In the genomic region with DNA sequence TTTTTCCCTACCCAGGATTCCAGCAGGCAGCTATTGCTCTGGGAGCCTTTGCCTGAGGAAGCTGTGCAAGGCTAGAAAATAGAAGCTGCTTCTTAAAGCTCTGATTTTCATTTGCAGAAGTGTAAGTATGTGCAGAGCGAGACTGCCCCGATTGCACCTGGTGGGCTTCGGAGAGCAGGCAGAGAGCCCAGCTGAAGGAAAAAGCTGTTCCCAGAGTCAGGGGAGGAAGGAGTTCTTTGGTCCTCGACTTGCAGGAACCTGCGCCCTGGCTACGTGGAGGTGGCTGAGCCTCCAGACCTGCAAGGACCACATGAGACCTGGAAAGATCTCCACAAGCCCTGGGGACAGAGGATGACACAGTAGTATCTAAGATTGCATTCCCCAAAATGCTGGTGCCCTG, we compare ENCODE assay signal across 2 cellular contexts.
TF ChIP-seq lines count a peak whose summit lies in the region.

No MANE protein-coding gene starts in this region.

TF ChIP-seq in GM23338, 12 proteins besides CTCF, POLR2A, EP300 and RAD21 (continues in another document):
- TF ChIP-seq ZNF331 (CRISPR knock-in tag; IDR thresholded peaks at IDR 0.05; ENCODE audit: low read depth) (no peak), POLR2AphosphoS5 (IDR thresholded peaks at IDR 0.05; ENCODE audit: low read depth) (no peak), EZH2 (IDR thresholded peaks at IDR 0.05; ENCODE audit: low read depth, unreplicated experiment) (no peak), NANOG (IDR thresholded peaks at IDR 0.05; ENCODE audit: borderline replicate concordance) (no peak), JUNB (IDR thresholded peaks at IDR 0.05; ENCODE audit: unreplicated experiment) (no peak), ZNF114 (CRISPR knock-in tag; IDR thresholded peaks at IDR 0.05) (no peak), EZH2phosphoT487 (IDR thresholded peaks at IDR 0.05; ENCODE audit: unreplicated experiment) (no peak), CREB1 (CRISPR knock-in tag; IDR thresholded peaks at IDR 0.05; ENCODE audit: low read depth) (no peak)
- TF ChIP-seq, protein P1, sequence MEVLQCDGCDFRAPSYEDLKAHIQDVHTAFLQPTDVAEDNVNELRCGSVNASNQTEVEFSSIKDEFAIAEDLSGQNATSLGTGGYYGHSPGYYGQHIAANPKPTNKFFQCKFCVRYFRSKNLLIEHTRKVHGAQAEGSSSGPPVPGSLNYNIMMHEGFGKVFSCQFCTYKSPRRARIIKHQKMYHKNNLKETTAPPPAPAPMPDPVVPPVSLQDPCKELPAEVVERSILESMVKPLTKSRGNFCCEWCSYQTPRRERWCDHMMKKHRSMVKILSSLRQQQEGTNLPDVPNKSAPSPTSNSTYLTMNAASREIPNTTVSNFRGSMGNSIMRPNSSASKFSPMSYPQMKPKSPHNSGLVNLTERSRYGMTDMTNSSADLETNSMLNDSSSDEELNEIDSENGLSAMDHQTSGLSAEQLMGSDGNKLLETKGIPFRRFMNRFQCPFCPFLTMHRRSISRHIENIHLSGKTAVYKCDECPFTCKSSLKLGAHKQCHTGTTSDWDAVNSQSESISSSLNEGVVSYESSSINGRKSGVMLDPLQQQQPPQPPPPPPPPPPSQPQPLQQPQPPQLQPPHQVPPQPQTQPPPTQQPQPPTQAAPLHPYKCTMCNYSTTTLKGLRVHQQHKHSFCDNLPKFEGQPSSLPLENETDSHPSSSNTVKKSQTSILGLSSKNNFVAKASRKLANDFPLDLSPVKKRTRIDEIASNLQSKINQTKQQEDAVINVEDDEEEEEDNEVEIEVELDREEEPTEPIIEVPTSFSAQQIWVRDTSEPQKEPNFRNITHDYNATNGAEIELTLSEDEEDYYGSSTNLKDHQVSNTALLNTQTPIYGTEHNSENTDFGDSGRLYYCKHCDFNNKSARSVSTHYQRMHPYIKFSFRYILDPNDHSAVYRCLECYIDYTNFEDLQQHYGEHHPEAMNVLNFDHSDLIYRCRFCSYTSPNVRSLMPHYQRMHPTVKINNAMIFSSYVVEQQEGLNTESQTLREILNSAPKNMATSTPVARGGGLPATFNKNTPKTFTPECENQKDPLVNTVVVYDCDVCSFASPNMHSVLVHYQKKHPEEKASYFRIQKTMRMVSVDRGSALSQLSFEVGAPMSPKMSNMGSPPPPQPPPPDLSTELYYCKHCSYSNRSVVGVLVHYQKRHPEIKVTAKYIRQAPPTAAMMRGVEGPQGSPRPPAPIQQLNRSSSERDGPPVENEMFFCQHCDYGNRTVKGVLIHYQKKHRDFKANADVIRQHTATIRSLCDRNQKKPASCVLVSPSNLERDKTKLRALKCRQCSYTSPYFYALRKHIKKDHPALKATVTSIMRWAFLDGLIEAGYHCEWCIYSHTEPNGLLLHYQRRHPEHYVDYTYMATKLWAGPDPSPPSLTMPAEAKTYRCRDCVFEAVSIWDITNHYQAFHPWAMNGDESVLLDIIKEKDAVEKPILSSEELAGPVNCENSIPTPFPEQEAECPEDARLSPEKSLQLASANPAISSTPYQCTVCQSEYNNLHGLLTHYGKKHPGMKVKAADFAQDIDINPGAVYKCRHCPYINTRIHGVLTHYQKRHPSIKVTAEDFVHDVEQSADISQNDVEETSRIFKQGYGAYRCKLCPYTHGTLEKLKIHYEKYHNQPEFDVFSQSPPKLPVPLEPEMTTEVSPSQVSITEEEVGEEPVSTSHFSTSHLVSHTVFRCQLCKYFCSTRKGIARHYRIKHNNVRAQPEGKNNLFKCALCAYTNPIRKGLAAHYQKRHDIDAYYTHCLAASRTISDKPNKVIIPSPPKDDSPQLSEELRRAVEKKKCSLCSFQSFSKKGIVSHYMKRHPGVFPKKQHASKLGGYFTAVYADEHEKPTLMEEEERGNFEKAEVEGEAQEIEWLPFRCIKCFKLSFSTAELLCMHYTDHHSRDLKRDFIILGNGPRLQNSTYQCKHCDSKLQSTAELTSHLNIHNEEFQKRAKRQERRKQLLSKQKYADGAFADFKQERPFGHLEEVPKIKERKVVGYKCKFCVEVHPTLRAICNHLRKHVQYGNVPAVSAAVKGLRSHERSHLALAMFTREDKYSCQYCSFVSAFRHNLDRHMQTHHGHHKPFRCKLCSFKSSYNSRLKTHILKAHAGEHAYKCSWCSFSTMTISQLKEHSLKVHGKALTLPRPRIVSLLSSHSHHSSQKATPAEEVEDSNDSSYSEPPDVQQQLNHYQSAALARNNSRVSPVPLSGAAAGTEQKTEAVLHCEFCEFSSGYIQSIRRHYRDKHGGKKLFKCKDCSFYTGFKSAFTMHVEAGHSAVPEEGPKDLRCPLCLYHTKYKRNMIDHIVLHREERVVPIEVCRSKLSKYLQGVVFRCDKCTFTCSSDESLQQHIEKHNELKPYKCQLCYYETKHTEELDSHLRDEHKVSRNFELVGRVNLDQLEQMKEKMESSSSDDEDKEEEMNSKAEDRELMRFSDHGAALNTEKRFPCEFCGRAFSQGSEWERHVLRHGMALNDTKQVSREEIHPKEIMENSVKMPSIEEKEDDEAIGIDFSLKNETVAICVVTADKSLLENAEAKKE (CRISPR knock-in tag; IDR thresholded peaks at IDR 0.05): no peak
- TF ChIP-seq, protein P2, sequence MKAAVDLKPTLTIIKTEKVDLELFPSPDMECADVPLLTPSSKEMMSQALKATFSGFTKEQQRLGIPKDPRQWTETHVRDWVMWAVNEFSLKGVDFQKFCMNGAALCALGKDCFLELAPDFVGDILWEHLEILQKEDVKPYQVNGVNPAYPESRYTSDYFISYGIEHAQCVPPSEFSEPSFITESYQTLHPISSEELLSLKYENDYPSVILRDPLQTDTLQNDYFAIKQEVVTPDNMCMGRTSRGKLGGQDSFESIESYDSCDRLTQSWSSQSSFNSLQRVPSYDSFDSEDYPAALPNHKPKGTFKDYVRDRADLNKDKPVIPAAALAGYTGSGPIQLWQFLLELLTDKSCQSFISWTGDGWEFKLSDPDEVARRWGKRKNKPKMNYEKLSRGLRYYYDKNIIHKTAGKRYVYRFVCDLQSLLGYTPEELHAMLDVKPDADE (IDR thresholded peaks at IDR 0.05): no peak

TF ChIP-seq in H1, 55 proteins besides CTCF, POLR2A, EP300 and RAD21:
- TF ChIP-seq CREB1 (IDR thresholded peaks at IDR 0.05) (no peak), ATF3 (IDR thresholded peaks at IDR 0.05; ENCODE audit: insufficient read depth, low read depth, low read length) (no peak), SIN3A (conservative IDR thresholded peaks at IDR 0.05 in 1 of 2, IDR thresholded peaks at IDR 0.05 in 1 of 2; ENCODE audit: low read depth in 1 of 2, low read length in 2 of 2) (no peak), NANOG (IDR thresholded peaks at IDR 0.05; ENCODE audit: insufficient read depth, low read depth, low read length, poor library complexity, severe bottlenecking) (no peak), RBBP5 (IDR thresholded peaks at IDR 0.05; ENCODE audit: borderline replicate concordance, low read depth, low read length) (no peak)
TF ChIP-seq in H1: peak in this region for 0.
